12 cellular contexts compared by ENCODE assay signal in genomic region chr7:129782257-129783096, GRCh38.
DNase-seq lines count a peak whose midpoint lies in the region; ATAC-seq and TF ChIP-seq lines count a peak whose summit lies in the region.
"Had no signal": no experiment of that assay in that cellular context is flagged by ENCODE, and none has a peak within 500 bp of the region (broad histone marks: within the 10 kb centered on the region; RNA-seq: fewer than 3 reads in every experiment).

No MANE protein-coding gene starts in this region.

- H3K4me1 Mint-ChIP-seq in CD8-positive, alpha-beta T cell (ENCODE audit: low read depth): peaks cover 44% of the 10 kb centered on the region
- H3K4me1 Mint-ChIP-seq in IgD-negative memory B cell (peaks cover 28 to 29% (median 28%) of the 10 kb centered on the region in 3 donors), neural progenitor cell (peaks cover 43% of the 10 kb centered on the region)

- H3K4me3 Mint-ChIP-seq in CD8-positive, alpha-beta T cell: peak overlapping the region; percentile 53
- H3K4me3 Mint-ChIP-seq in IgD-negative memory B cell (peak overlapping the region; percentile 58 to 84 (median 82)), neural progenitor cell (peak overlapping the region; percentile 74)

- peaks cover 65% of the 10 kb centered on the region for H3K4me1 ChIP-seq in CD8-positive, alpha-beta T cell (ENCODE audit: insufficient read depth, low read length)
- H3K4me1 ChIP-seq in neural progenitor cell (peaks cover 48% of the 10 kb centered on the region), SJCRH30 (peaks cover 5% of the 10 kb centered on the region; the same call in 1 of the 2 replicates)

- no peaks in the 10 kb centered on the region for H3K79me2 ChIP-seq in neural progenitor cell (ENCODE audit: low read depth)

- POLR2A ChIA-PET in CD8-positive, alpha-beta T cell (lab: Charles Lee): no interaction called here

- H3K27ac ChIP-seq in CD8-positive, alpha-beta T cell (ENCODE audit: low read depth, low read length): no peak overlapping the region
- H3K27ac ChIP-seq in neural progenitor cell: no peak overlapping the region
- H3K27ac ChIP-seq in SJCRH30: no peak overlapping the region
- H3K27ac ChIP-seq: cardiac muscle cell had no signal

- no peak overlapping the region for H2AFZ ChIP-seq in neural progenitor cell (replicated peaks)

- H3F3A ChIP-seq in neural progenitor cell (ENCODE audit: low read depth): peaks cover 50% of the 10 kb centered on the region

- no peaks in the 10 kb centered on the region for H3K36me3 ChIP-seq in CD8-positive, alpha-beta T cell (ENCODE audit: insufficient read depth, low read length)
- H3K36me3 ChIP-seq in neural progenitor cell: no peaks in the 10 kb centered on the region
- no peaks in the 10 kb centered on the region for H3K36me3 ChIP-seq in SJCRH30
- H3K36me3 ChIP-seq: cardiac muscle cell had no signal

- no peak overlapping the region for H3K9ac ChIP-seq in neural progenitor cell

- CTCF ChIA-PET in CD8-positive, alpha-beta T cell (lab: Charles Lee): interaction anchor here (0.6 to 1.7 kb wide), 3 partner anchors 8 to 969 kb away, joined by 3 to 4 read pairs (median 4); no protein-coding TSS in a partner anchor

- ATAC-seq in CD8-positive, alpha-beta T cell: no peak
- ATAC-seq in HG02623 (IDR thresholded peaks at IDR 0.05; ENCODE audit: unreplicated experiment): no peak

- DNase-seq in CD8-positive, alpha-beta T cell: no peak
- DNase-seq in ecto neural progenitor cell (ENCODE audit: low spot score): peak; percentile 62
- peak; percentile 58 for DNase-seq in neural progenitor cell (ENCODE audit: low spot score)
- no peak for DNase-seq in epidermal melanocyte (ENCODE audit: insufficient read length, low spot score)
- no peak for DNase-seq in posterior vena cava (ENCODE audit: low spot score)
- DNase-seq in SJCRH30: no peak
- DNase-seq: activated CD4-positive, CD25-positive, alpha-beta regulatory T cell treated with anti-CD3 and anti-CD28 coated beads, Interleukin-2, amount 50 U/mL, for 72 hours; HFFc6; NCI-H1930 had no signal

- H3K4me3 ChIP-seq in CD8-positive, alpha-beta T cell (ENCODE audit: low read depth, low read length): peak overlapping the region; percentile 60
- peak overlapping the region; percentile 24 for H3K4me3 ChIP-seq in neural progenitor cell
- H3K4me3 ChIP-seq in SJCRH30: no peak overlapping the region
- H3K4me3 ChIP-seq: cardiac muscle cell had no signal

- no peaks in the 10 kb centered on the region for H3K9me3 ChIP-seq in CD8-positive, alpha-beta T cell (ENCODE audit: low read length)
- H3K9me3 ChIP-seq in neural progenitor cell (ENCODE audit: low read depth) (no peaks in the 10 kb centered on the region), SJCRH30 (replicated peaks) (no peaks in the 10 kb centered on the region)

- peak overlapping the region; percentile 62 for H3K4me2 ChIP-seq in neural progenitor cell

- H3K36me3 Mint-ChIP-seq in CD8-positive, alpha-beta T cell: no peaks in the 10 kb centered on the region
- no peaks in the 10 kb centered on the region for H3K36me3 Mint-ChIP-seq in IgD-negative memory B cell
- no peaks in the 10 kb centered on the region for H3K36me3 Mint-ChIP-seq in neural progenitor cell

- peaks cover 69% of the 10 kb centered on the region for H3K27me3 ChIP-seq in CD8-positive, alpha-beta T cell (ENCODE audit: insufficient read depth, low read length)
- peaks cover 100% of the 10 kb centered on the region for H3K27me3 ChIP-seq in neural progenitor cell
- no peaks in the 10 kb centered on the region for H3K27me3 ChIP-seq in SJCRH30

- intact Hi-C loops in CD8-positive, alpha-beta T cell (cut with DNase I, micrococcal nuclease): loop anchor here in 1 of 2 experiments (5.0 kb wide), 1 partner anchor 45 kb away; no protein-coding TSS in a partner anchor
- intact Hi-C loops in posterior vena cava (cut with DNase I): no loop called here

- H3K9me3 Mint-ChIP-seq in CD8-positive, alpha-beta T cell: no peaks in the 10 kb centered on the region
- no peaks in the 10 kb centered on the region for H3K9me3 Mint-ChIP-seq in IgD-negative memory B cell
- no peaks in the 10 kb centered on the region for H3K9me3 Mint-ChIP-seq in neural progenitor cell

- H4K20me1 ChIP-seq in neural progenitor cell (ENCODE audit: low read depth): peaks cover 96% of the 10 kb centered on the region

- H3K27me3 Mint-ChIP-seq in CD8-positive, alpha-beta T cell (ENCODE audit: low read depth): peaks cover 48% of the 10 kb centered on the region
- peaks cover 49% of the 10 kb centered on the region for H3K27me3 Mint-ChIP-seq in IgD-negative memory B cell
- peaks cover 78% of the 10 kb centered on the region for H3K27me3 Mint-ChIP-seq in neural progenitor cell (ENCODE audit: insufficient read depth, low read depth)

- H3K27ac Mint-ChIP-seq in CD8-positive, alpha-beta T cell: no peak overlapping the region
- H3K27ac Mint-ChIP-seq in IgD-negative memory B cell (peak overlapping the region; percentile 37 to 90 (median 67)), neural progenitor cell (no peak overlapping the region)
- H3K27ac Mint-ChIP-seq: HFFc6 had no signal

- no peak for TF ChIP-seq CTCF in CD8-positive, alpha-beta T cell (IDR thresholded peaks at IDR 0.05)
- TF ChIP-seq CTCF in neural progenitor cell (IDR thresholded peaks at IDR 0.05): no peak

Comparison
In these comparisons a context has a peak if more than half of its experiments do, and no peak if none do; other contexts are left out.
1. DNase-seq: peak in ecto neural progenitor cell (single experiment) and neural progenitor cell (single experiment); none in CD8-positive, alpha-beta T cell (0 of 7), epidermal melanocyte (single experiment), posterior vena cava (single experiment) and SJCRH30 (0 of 2).
2. H3K27ac Mint-ChIP-seq: peak in IgD-negative memory B cell (3 of 3); none in CD8-positive, alpha-beta T cell (single experiment) and neural progenitor cell (single experiment).
3. Peak in every context shown above with its lines, with median percentiles within 50 percentile points of each other: H3K4me3 Mint-ChIP-seq.